ENCODE assay signal across 22 cellular contexts in genomic region chr3:111901617-111902016, GRCh38.
"Had no signal": no experiment of that assay in that cellular context is flagged by ENCODE, and none has a peak within 500 bp of the region (broad histone marks: within the 10 kb centered on the region; RNA-seq: fewer than 3 reads in every experiment).

No MANE protein-coding gene starts in this region.

- H3K36me3 ChIP-seq: esophagus squamous epithelium, thoracic aorta, upper lobe of left lung had no signal

- H3K4me3 ChIP-seq: esophagus squamous epithelium, lung, skin epidermis, stomach, thoracic aorta, upper lobe of left lung had no signal

- H3K9me3 ChIP-seq: esophagus squamous epithelium, stomach, thoracic aorta, upper lobe of left lung had no signal

- DNase-seq: activated B cell treated with CpG ODN at 0.5 μM for 24 hours; activated CD4-positive, alpha-beta memory T cell treated with anti-CD3 and anti-CD28 coated beads for 36 hours; activated CD4-positive, alpha-beta T cell treated with anti-CD3 and anti-CD28 coated beads for 4 hours; activated CD8-positive, alpha-beta memory T cell treated with anti-CD3 and anti-CD28 coated beads, Interleukin-2, amount 10 ng/mL, durations not matched to agents 7 days and 5 days; activated naive CD4-positive, alpha-beta T cell; activated naive CD8-positive, alpha-beta T cell treated with anti-CD3 and anti-CD28 coated beads, Interleukin-2, amount 10 ng/mL, durations not matched to agents 7 days and 5 days; effector CD8-positive, alpha-beta T cell; esophagus squamous epithelium; midbrain; nephron progenitor cell; nucleus accumbens; right cardiac atrium; stimulated activated CD4-positive, alpha-beta T cell treated with anti-CD3 and anti-CD28 coated beads, Interleukin-15, amount 100 ng/mL, for 24 hours; stimulated activated CD4-positive, alpha-beta T cell treated with anti-CD3 and anti-CD28 coated beads, Interleukin-4, amount 100 ng/mL, for 1 hour; stomach; T-cell; upper lobe of left lung had no signal

- ATAC-seq: activated CD8-positive, alpha-beta memory T cell treated with anti-CD3 and anti-CD28 coated beads, Interleukin-2, amount 10 ng/mL, durations not matched to agents 7 days and 5 days; activated T-helper 17 cell treated with anti-CD3 and anti-CD28 coated beads, Interleukin-2, amount 50 U/mL, for 72 hours; right cardiac atrium; stimulated activated effector memory CD8-positive, alpha-beta T cell treated with anti-CD3 and anti-CD28 coated beads, Interleukin-12 subunit alpha, Interleukin-12 subunit beta, amount 100 ng/mL, for 72 hours; T-cell had no signal

- H3K27me3 ChIP-seq: esophagus squamous epithelium, stomach, upper lobe of left lung had no signal

- H3K27ac ChIP-seq: esophagus squamous epithelium, skin epidermis, stomach, thoracic aorta, upper lobe of left lung had no signal
